14 cellular contexts compared by ENCODE assay signal in the genomic region with DNA sequence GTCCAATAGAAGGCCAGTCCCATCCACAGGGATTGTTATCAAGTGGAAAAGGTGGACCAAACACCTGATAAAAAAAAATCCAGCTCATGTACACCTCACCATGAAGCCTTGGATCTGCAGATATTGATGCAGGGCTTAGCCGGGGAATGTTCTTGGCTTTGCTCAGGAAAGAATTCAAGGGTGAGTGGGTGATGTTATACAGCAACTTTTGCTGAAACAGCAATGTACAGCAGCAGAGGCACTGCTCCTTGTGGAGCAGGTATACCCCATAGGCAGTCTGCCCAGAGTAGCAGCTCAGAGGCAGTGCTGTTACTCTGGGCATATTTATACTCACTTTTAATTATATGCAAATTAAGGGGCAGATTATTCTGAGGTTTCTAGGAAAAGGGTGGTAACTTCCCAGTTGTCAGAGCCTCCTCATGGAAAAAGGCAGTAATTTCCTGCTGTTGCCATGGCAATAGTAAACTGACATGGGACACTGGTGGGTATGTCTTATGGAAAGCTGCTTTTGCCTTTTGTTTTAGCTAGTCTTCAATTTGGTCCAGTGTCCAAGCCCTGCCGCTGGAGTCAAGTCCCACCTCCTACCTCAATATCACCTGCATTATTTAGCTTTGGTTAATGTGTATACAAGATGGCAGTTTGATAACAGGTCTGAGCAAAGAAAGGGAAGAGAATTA.
DNase-seq lines count a peak whose midpoint lies in the region; ATAC-seq, FAIRE-seq and TF ChIP-seq lines count a peak whose summit lies in the region.
"Had no signal": no experiment of that assay in that cellular context is flagged by ENCODE, and none has a peak within 500 bp of the region (broad histone marks: within the 10 kb centered on the region; RNA-seq: fewer than 3 reads in every experiment).

No MANE protein-coding gene starts in this region.

- H2BK12ac ChIP-seq in H9 (ENCODE audit: insufficient read length, low read depth, low read length), result no peak overlapping the region

- no peak overlapping the region for H4K5ac ChIP-seq in H9 (ENCODE audit: insufficient read length, low read depth, low read length)

- H3K79me1 ChIP-seq in H9 (ENCODE audit: insufficient read depth, low read depth, low read length, poor library complexity, severe bottlenecking), result no peaks in the 10 kb centered on the region

- no peak overlapping the region for H2AK5ac ChIP-seq in H9 (ENCODE audit: insufficient read length, low read length)

- H3K4me1 Mint-ChIP-seq in H9, result peaks cover 28 to 56% of the 10 kb centered on the region in 2 experiments
- peaks cover 13% of the 10 kb centered on the region for H3K4me1 Mint-ChIP-seq in mesothelial cell of epicardium

- peak overlapping the region; percentile 32 for H3K27ac ChIP-seq in H9 (ENCODE audit: insufficient read length, low read depth, low read length)
- H3K27ac ChIP-seq in endothelial cell of umbilical vein (ENCODE audit: insufficient read depth, low read depth, low read length), result no peak overlapping the region
- peak overlapping the region; percentile 44 for H3K27ac ChIP-seq in neural cell (ENCODE audit: low read length)

- H2BK20ac ChIP-seq in H9 (ENCODE audit: low read depth, low read length, poor library complexity, severe bottlenecking), result no peak overlapping the region

- DNase-seq in H9, result no peak
- DNase-seq in NCI-H2227 (lab: John Stamatoyannopoulos, UW; ENCODE audit: unreplicated experiment), result peak; percentile 26
- peak; percentile 43 for DNase-seq in endothelial cell of umbilical vein (ENCODE audit: low read depth, low spot score)
- no peak for DNase-seq in frontal cortex (ENCODE audit: low spot score in 2 of 2)
- no peak for DNase-seq in mesothelial cell of epicardium (ENCODE audit: low spot score in 2 of 2, unreplicated experiment in 2 of 2)
- DNase-seq: activated naive CD4-positive, alpha-beta T cell treated with anti-CD3 and anti-CD28 coated beads for 36 hours; Karpas-422; NCI-H187 treated with DMSO at 0.1 percent for 48 hours; SK-N-SH; stimulated activated naive CD8-positive, alpha-beta T cell treated with anti-CD3 and anti-CD28 coated beads, Interleukin-15, Interleukin-2, amounts not matched to agents 100 U/mL and 50 U/mL, for 24 hours had no signal

- H3K4me2 ChIP-seq in H9 (ENCODE audit: insufficient read depth, insufficient read length, low read length) (peak overlapping the region; percentile 23), endothelial cell of umbilical vein (ENCODE audit: insufficient read depth, low read length) (no peak overlapping the region), neural cell (ENCODE audit: low read length) (no peak overlapping the region)
- H3K4me2 ChIP-seq: SK-N-SH had no signal

- H3K27ac Mint-ChIP-seq in H9 (peak overlapping the region; percentile 5 to 99 (median 34); a peak in 3 of 7 replicates), mesothelial cell of epicardium (no peak overlapping the region)
- H3K27ac Mint-ChIP-seq: activated naive CD4-positive, alpha-beta T cell treated with anti-CD3 and anti-CD28 coated beads for 36 hours had no signal

- H3K9me3 ChIP-seq in H9 (ENCODE audit: control insufficient read depth, low read depth, low read length) (no peaks in the 10 kb centered on the region), endothelial cell of umbilical vein (replicated peaks; ENCODE audit: control insufficient read depth, insufficient read depth, low read length) (no peaks in the 10 kb centered on the region), neural cell (ENCODE audit: low read length) (no peaks in the 10 kb centered on the region)
- H3K9me3 ChIP-seq: SK-N-SH had no signal

- no peak overlapping the region for H3K9ac ChIP-seq in H9 (ENCODE audit: extremely low read depth, insufficient read length, low read length)
- H3K9ac ChIP-seq in endothelial cell of umbilical vein (replicated peaks; ENCODE audit: extremely low read depth, insufficient read depth, low read length), result no peak overlapping the region
- H3K9ac ChIP-seq in neural cell (ENCODE audit: low read length), result no peak overlapping the region
- H3K9ac ChIP-seq: SK-N-SH had no signal

- H3K4ac ChIP-seq in H9 (ENCODE audit: low read depth, low read length), result no peak overlapping the region

- no peak for TF ChIP-seq RAD21 in neural cell (conservative IDR thresholded peaks at IDR 0.05)

- peak overlapping the region; percentile 85 for H3K18ac ChIP-seq in H9 (ENCODE audit: insufficient read length, low read depth, low read length)

- TF ChIP-seq CTCF in H9 (conservative IDR thresholded peaks at IDR 0.05) (no peak), endothelial cell of umbilical vein (IDR thresholded peaks at IDR 0.05; ENCODE audit: extremely low read depth in 1 of 2, insufficient read depth in 1 of 2, low read depth in 1 of 2, low read length in 2 of 2) (no peak), neural cell (IDR thresholded peaks at IDR 0.05; ENCODE audit: poor library complexity, severe bottlenecking) (no peak), mesothelial cell of epicardium (IDR thresholded peaks at IDR 0.05; ENCODE audit: unreplicated experiment) (no peak)

- ATAC-seq in GM21619 (IDR thresholded peaks at IDR 0.05; ENCODE audit: unreplicated experiment), result no peak
- ATAC-seq: stimulated activated naive CD8-positive, alpha-beta T cell treated with anti-CD3 and anti-CD28 coated beads, Interleukin-15, Interleukin-2, amounts not matched to agents 100 U/mL and 50 U/mL, for 24 hours had no signal

- FAIRE-seq in endothelial cell of umbilical vein (lab: Jason Lieb, UNC), result no peak
- FAIRE-seq in frontal cortex (lab: Jason Lieb, UNC), result no peak
- FAIRE-seq: H54 had no signal

- H3K36me3 Mint-ChIP-seq in H9 (ENCODE audit: insufficient read depth in 1 of 3, low read depth in 3 of 3) (no peaks in the 10 kb centered on the region; a peak in 1 of 7 replicates), mesothelial cell of epicardium (no peaks in the 10 kb centered on the region)
- H3K36me3 Mint-ChIP-seq: CD14-positive monocyte had no signal

- H3K27me3 Mint-ChIP-seq in H9 (ENCODE audit: low read depth) (peaks cover 5% of the 10 kb centered on the region; the same call in 1 of the 2 replicates), mesothelial cell of epicardium (ENCODE audit: low read depth) (peaks cover 72% of the 10 kb centered on the region)

- H3K9me3 Mint-ChIP-seq in H9, result no peaks in the 10 kb centered on the region; a peak in 1 of 5 replicates
- H3K9me3 Mint-ChIP-seq in mesothelial cell of epicardium, result peaks cover 6% of the 10 kb centered on the region
- H3K9me3 Mint-ChIP-seq: activated naive CD4-positive, alpha-beta T cell treated with anti-CD3 and anti-CD28 coated beads for 36 hours; CD14-positive monocyte had no signal

- H3K4me3 ChIP-seq in endothelial cell of umbilical vein (replicated peaks in 1 of 3; ENCODE audit: insufficient read depth in 1 of 3, low read depth in 1 of 3, low read length in 3 of 3) (no peak overlapping the region), neural cell (ENCODE audit: low read length) (peak overlapping the region; percentile 5)

- WGBS in H9 (ENCODE audit: extremely low coverage, insufficient read length, low lambda C conversion rate), result no CpG with 5 or more reads among the region's 2 CpGs

- no peaks in the 10 kb centered on the region for H3K9me1 ChIP-seq in endothelial cell of umbilical vein (replicated peaks; ENCODE audit: control insufficient read depth, extremely low read depth, insufficient read depth, low read length)

- H3K23me2 ChIP-seq in H9 (ENCODE audit: insufficient read length, low read depth, low read length, poor library complexity, severe bottlenecking), result no peaks in the 10 kb centered on the region

- no peaks in the 10 kb centered on the region for H3K27me3 ChIP-seq in H9 (ENCODE audit: insufficient read depth, low read length)
- H3K27me3 ChIP-seq in endothelial cell of umbilical vein (ENCODE audit: control insufficient read depth in 2 of 2, insufficient read depth in 2 of 2, low read length in 2 of 2), result no peaks in the 10 kb centered on the region
- no peaks in the 10 kb centered on the region for H3K27me3 ChIP-seq in neural cell (ENCODE audit: insufficient read depth, low read depth, low read length)

- no peak overlapping the region for H3K23ac ChIP-seq in H9 (ENCODE audit: insufficient read length, low read depth, low read length)

- dilution Hi-C loops in endothelial cell of umbilical vein (cut with MboI; ENCODE audit: extremely low pct_ligation_motif_present, low sequenced_read_pairs), result no loop called here

- CTCF ChIA-PET in endothelial cell of umbilical vein (lab: Charles Lee), result interaction anchor here (1.5 kb wide), 1 partner anchor 20 kb away, joined by 3 read pairs; no protein-coding TSS in a partner anchor

- TF ChIP-seq EP300 in neural cell (conservative IDR thresholded peaks at IDR 0.05; ENCODE audit: poor library complexity, severe bottlenecking), result no peak

- no peak overlapping the region for H2BK15ac ChIP-seq in H9 (ENCODE audit: low read depth, low read length)

- H3K36me3 ChIP-seq in endothelial cell of umbilical vein (ENCODE audit: control insufficient read depth in 2 of 2, extremely low read depth in 1 of 2, insufficient read depth in 2 of 2, low read length in 2 of 2) (no peaks in the 10 kb centered on the region), neural cell (ENCODE audit: insufficient read depth, low read length) (no peaks in the 10 kb centered on the region)

- no peak for TF ChIP-seq POLR2A in endothelial cell of umbilical vein (IDR thresholded peaks at IDR 0.05; ENCODE audit: low read depth, low read length)

- H4K20me1 ChIP-seq in H9 (ENCODE audit: control insufficient read depth, insufficient read depth, insufficient read length) (no peaks in the 10 kb centered on the region), endothelial cell of umbilical vein (replicated peaks; ENCODE audit: control insufficient read depth, extremely low read depth, insufficient read depth, low read length) (no peaks in the 10 kb centered on the region), neural cell (ENCODE audit: insufficient read depth) (no peaks in the 10 kb centered on the region)

- H4K91ac ChIP-seq in H9 (ENCODE audit: insufficient read length, low read depth, low read length), result no peak overlapping the region

- no peak overlapping the region for H2BK5ac ChIP-seq in H9 (ENCODE audit: insufficient read length, low read length)

- BruUV-seq in endothelial cell of umbilical vein (replicated peaks; lab: Mats Ljungman, UMichigan), result no TSS peak

- no peak overlapping the region for H3K56ac ChIP-seq in H9 (ENCODE audit: insufficient read length, low read depth, low read length)

- H3K79me2 ChIP-seq in H9 (ENCODE audit: insufficient read depth, low read length) (no peaks in the 10 kb centered on the region), endothelial cell of umbilical vein (ENCODE audit: control insufficient read depth, insufficient read depth, low read length) (no peaks in the 10 kb centered on the region), neural cell (replicated peaks; ENCODE audit: insufficient read depth, low read length) (no peaks in the 10 kb centered on the region)

- H2BK120ac ChIP-seq in H9 (ENCODE audit: low read depth, low read length, poor library complexity, severe bottlenecking), result no peak overlapping the region

- intact Hi-C loops in endothelial cell of umbilical vein (cut with micrococcal nuclease), result no loop called here

- peak overlapping the region; percentile 82 for H3T11ph ChIP-seq in H9 (ENCODE audit: low read length)

- H3K4me3 Mint-ChIP-seq in H9 (peak overlapping the region in 1 of 2 experiments; percentile 28; a peak in 2 of 5 replicates), mesothelial cell of epicardium (no peak overlapping the region)
- H3K4me3 Mint-ChIP-seq: activated naive CD4-positive, alpha-beta T cell treated with anti-CD3 and anti-CD28 coated beads for 36 hours; CD14-positive monocyte had no signal

- no peaks in the 10 kb centered on the region for H3K9me2 ChIP-seq in neural cell (ENCODE audit: insufficient read depth, low read length)
- H3K9me2 ChIP-seq: SK-N-SH had no signal

- no peaks in the 10 kb centered on the region for H3F3A ChIP-seq in neural cell (ENCODE audit: insufficient read depth, low read length, poor library complexity, severe bottlenecking)

- POLR2A ChIA-PET in endothelial cell of umbilical vein (lab: Charles Lee), result no interaction called here

- H4K8ac ChIP-seq in H9 (replicated peaks; ENCODE audit: insufficient read length, low read depth, low read length), result no peak overlapping the region

- peak overlapping the region; percentile 69; the same call in 1 of the 2 replicates for H3K14ac ChIP-seq in H9 (ENCODE audit: insufficient read depth, low read length)

- H3K4me1 ChIP-seq in H9 (ENCODE audit: insufficient read depth, low read length) (peaks cover 15% of the 10 kb centered on the region), endothelial cell of umbilical vein (ENCODE audit: control insufficient read depth, extremely low read depth, insufficient read depth, low read length) (no peaks in the 10 kb centered on the region)

- no peak overlapping the region for H2AFZ ChIP-seq in H9 (ENCODE audit: low read length)
- H2AFZ ChIP-seq in endothelial cell of umbilical vein (ENCODE audit: low read depth, low read length), result no peak overlapping the region
- no peak overlapping the region for H2AFZ ChIP-seq in neural cell (ENCODE audit: low read depth, low read length)

Comparison
In these comparisons a context has a peak if more than half of its experiments do, and no peak if none do; other contexts are left out.
1. DNase-seq: peak in NCI-H2227 (single experiment) and endothelial cell of umbilical vein (single experiment); none in H9 (single experiment), frontal cortex (0 of 2) and mesothelial cell of epicardium (0 of 2).